16 cellular contexts compared by ENCODE assay signal in the genomic region with DNA sequence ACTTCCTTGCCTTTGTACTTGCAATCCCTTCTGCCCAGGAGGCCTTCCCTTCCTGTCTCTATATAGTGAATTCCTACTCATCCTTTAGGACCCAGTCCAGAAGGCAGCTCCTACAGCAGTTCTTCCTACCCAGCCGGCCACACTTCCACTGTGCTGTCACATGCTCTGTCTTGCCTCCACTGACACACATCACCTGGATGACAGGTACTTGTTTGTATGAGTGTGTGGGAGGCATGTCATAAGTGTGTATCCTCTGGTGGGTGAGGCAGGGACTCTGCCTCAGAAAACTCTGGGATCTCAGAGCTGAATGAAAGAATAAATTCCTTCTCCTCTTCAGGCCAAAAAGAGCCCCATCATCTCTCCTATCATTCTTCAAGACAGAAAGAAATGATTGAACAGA.
"Had no signal": no experiment of that assay in that cellular context is flagged by ENCODE, and none has a peak within 500 bp of the region (broad histone marks: within the 10 kb centered on the region; RNA-seq: fewer than 3 reads in every experiment).

No MANE protein-coding gene starts in this region.

- H3K27ac Mint-ChIP-seq: neural progenitor cell; stimulated activated naive B cell treated with anti-CD40 and anti-IgM and Interleukin-4, amounts not matched to agents 10 μg/mL and 1 μg/mL and 100 μg/mL, for 72 hours had no signal

- H3K9me3 Mint-ChIP-seq: activated naive CD4-positive, alpha-beta T cell treated with anti-CD3 and anti-CD28 coated beads, Interleukin-2, amount 10 ng/mL, durations not matched to agents 7 days and 5 days; brain; neural progenitor cell; stimulated activated naive B cell treated with anti-CD40 and anti-IgM and Interleukin-4, amounts not matched to agents 10 μg/mL and 1 μg/mL and 100 μg/mL, for 72 hours had no signal

- H3K9me3 ChIP-seq: heart right ventricle, lower lobe of right lung, ovary had no signal

- H3K27me3 Mint-ChIP-seq: stimulated activated naive B cell treated with anti-CD40 and anti-IgM and Interleukin-4, amounts not matched to agents 10 μg/mL and 1 μg/mL and 100 μg/mL, for 72 hours had no signal

- H3K4me3 Mint-ChIP-seq: activated naive CD4-positive, alpha-beta T cell treated with anti-CD3 and anti-CD28 coated beads, Interleukin-2, amount 10 ng/mL, durations not matched to agents 7 days and 5 days; neural progenitor cell; stimulated activated naive B cell treated with anti-CD40 and anti-IgM and Interleukin-4, amounts not matched to agents 10 μg/mL and 1 μg/mL and 100 μg/mL, for 72 hours had no signal

- H3K27ac ChIP-seq: heart right ventricle, lower lobe of right lung, neural progenitor cell, ovary, VCaP had no signal

- H3K27me3 ChIP-seq: heart right ventricle, neural progenitor cell, ovary had no signal

- DNase-seq: activated CD4-positive, alpha-beta T cell treated with anti-CD3 and anti-CD28 coated beads for 1 hour; activated CD4-positive, alpha-beta T cell treated with anti-CD3 and anti-CD28 coated beads, Interleukin-2, amount 50 U/mL, for 48 hours; activated naive CD4-positive, alpha-beta T cell treated with anti-CD3 and anti-CD28 coated beads, Interleukin-2, amount 10 ng/mL, durations not matched to agents 7 days and 5 days; cerebellar nuclear complex; effector CD8-positive, alpha-beta T cell; heart right ventricle; left colon; lower lobe of right lung; stimulated activated naive B cell treated with anti-CD40 and anti-IgM and Interleukin-4, amounts not matched to agents 10 μg/mL and 1 μg/mL and 100 μg/mL, for 72 hours; substantia nigra; trophoblast cell had no signal

- ATAC-seq: heart right ventricle; left colon; lower lobe of right lung; Right ventricle myocardium inferior; stimulated activated naive B cell treated with anti-CD40 and anti-IgM and Interleukin-4, amounts not matched to agents 10 μg/mL and 1 μg/mL and 100 μg/mL, for 72 hours had no signal
